1 cellular context compared by ENCODE assay signal in the genomic region with DNA sequence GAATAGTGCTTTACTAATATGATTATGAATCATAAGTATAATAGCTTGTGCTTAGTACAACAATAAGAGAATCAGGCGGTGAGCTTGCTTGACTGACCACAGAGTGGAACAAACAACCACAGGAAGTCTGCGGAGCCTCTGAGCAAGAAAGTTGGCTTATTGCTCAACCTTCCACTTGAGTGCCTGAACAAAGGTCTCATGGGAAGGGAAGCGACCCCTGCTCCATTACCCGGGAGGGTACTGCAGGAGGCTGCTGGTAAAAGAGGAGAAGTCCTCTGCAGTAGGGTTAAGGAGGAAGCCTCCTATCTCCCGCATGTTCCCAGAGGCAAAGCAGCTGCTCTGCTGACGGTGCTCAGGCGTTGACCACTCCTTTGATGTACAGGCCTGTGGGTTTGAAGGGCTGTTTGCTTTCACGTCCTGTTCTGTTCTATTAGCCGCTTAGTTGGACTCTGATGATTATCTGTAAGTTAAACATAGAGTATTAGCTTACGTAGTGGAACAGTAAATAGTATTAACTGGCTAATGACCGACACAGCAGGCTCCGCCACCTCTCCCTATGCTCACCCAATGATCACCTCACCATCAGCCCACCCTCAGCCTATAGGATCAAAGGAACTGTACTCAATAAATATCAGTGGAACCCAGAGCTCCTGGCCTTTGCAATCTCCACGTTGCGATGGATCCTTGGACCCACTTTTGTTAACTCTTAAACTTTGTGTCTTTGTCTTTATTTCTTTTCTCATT.
A peak's percentile ranks its signal among the peaks of the same experiment; 100 is the strongest.
TF ChIP-seq lines count a peak whose summit lies in the region.

No MANE protein-coding gene starts in this region.

TF ChIP-seq in HepG2, 621 proteins besides CTCF, POLR2A, EP300 and RAD21 (continued from another document and continues in another):
- TF ChIP-seq, protein P1, sequence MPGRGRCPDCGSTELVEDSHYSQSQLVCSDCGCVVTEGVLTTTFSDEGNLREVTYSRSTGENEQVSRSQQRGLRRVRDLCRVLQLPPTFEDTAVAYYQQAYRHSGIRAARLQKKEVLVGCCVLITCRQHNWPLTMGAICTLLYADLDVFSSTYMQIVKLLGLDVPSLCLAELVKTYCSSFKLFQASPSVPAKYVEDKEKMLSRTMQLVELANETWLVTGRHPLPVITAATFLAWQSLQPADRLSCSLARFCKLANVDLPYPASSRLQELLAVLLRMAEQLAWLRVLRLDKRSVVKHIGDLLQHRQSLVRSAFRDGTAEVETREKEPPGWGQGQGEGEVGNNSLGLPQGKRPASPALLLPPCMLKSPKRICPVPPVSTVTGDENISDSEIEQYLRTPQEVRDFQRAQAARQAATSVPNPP (CRISPR knock-in tag; IDR thresholded peaks at IDR 0.05) = peak; percentile 85
- TF ChIP-seq ZFP41 (CRISPR knock-in tag; IDR thresholded peaks at IDR 0.05; ENCODE audit: borderline replicate concordance) (no peak), ZNF337 (CRISPR knock-in tag; IDR thresholded peaks at IDR 0.05; ENCODE audit: borderline replicate concordance, low read depth) (no peak), ZNF766 (CRISPR knock-in tag; IDR thresholded peaks at IDR 0.05; ENCODE audit: borderline replicate concordance) (no peak), FOXC1 (CRISPR knock-in tag; IDR thresholded peaks at IDR 0.05; ENCODE audit: borderline replicate concordance) (no peak), TMF1 (CRISPR knock-in tag; IDR thresholded peaks at IDR 0.05; ENCODE audit: low read depth) (no peak), ZNF264 (CRISPR knock-in tag; IDR thresholded peaks at IDR 0.05) (no peak), ARID2 (CRISPR knock-in tag; IDR thresholded peaks at IDR 0.05; ENCODE audit: borderline replicate concordance) (no peak), SYNCRIP (IDR thresholded peaks at IDR 0.05; ENCODE audit: insufficient read depth, low read depth, low read length) (no peak), HES4 (CRISPR knock-in tag; IDR thresholded peaks at IDR 0.05; ENCODE audit: borderline replicate concordance) (no peak; the same call in 1 of the 2 replicates), RBFOX2 (IDR thresholded peaks at IDR 0.05; ENCODE audit: low read depth, low read length) (no peak; the same call in 1 of the 2 replicates), PAWR (CRISPR knock-in tag; IDR thresholded peaks at IDR 0.05; ENCODE audit: borderline replicate concordance) (no peak), RBAK (CRISPR knock-in tag; IDR thresholded peaks at IDR 0.05) (no peak), ZNF790 (CRISPR knock-in tag; IDR thresholded peaks at IDR 0.05; ENCODE audit: borderline replicate concordance) (no peak), HMG20A (CRISPR knock-in tag; IDR thresholded peaks at IDR 0.05; ENCODE audit: borderline replicate concordance) (peak; percentile 88; the same call in 1 of the 2 replicates), CHD4 (IDR thresholded peaks at IDR 0.05; ENCODE audit: borderline replicate concordance, low read length) (no peak), CREB1 (IDR thresholded peaks at IDR 0.05) (peak; percentile 78), CREB1 (CRISPR knock-in tag; IDR thresholded peaks at IDR 0.05) (peak; percentile 93), TBX3 (IDR thresholded peaks at IDR 0.05; ENCODE audit: borderline replicate concordance) (peak; percentile 100), SP2 (CRISPR knock-in tag; IDR thresholded peaks at IDR 0.05) (no peak), MATR3 (CRISPR knock-in tag; IDR thresholded peaks at IDR 0.05) (no peak)
- TF ChIP-seq, protein P2, sequence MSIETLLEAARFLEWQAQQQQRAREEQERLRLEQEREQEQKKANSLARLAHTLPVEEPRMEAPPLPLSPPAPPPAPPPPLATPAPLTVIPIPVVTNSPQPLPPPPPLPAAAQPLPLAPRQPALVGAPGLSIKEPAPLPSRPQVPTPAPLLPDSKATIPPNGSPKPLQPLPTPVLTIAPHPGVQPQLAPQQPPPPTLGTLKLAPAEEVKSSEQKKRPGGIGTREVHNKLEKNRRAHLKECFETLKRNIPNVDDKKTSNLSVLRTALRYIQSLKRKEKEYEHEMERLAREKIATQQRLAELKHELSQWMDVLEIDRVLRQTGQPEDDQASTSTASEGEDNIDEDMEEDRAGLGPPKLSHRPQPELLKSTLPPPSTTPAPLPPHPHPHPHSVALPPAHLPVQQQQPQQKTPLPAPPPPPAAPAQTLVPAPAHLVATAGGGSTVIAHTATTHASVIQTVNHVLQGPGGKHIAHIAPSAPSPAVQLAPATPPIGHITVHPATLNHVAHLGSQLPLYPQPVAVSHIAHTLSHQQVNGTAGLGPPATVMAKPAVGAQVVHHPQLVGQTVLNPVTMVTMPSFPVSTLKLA (IDR thresholded peaks at IDR 0.05) = no peak
- TF ChIP-seq, protein P3, sequence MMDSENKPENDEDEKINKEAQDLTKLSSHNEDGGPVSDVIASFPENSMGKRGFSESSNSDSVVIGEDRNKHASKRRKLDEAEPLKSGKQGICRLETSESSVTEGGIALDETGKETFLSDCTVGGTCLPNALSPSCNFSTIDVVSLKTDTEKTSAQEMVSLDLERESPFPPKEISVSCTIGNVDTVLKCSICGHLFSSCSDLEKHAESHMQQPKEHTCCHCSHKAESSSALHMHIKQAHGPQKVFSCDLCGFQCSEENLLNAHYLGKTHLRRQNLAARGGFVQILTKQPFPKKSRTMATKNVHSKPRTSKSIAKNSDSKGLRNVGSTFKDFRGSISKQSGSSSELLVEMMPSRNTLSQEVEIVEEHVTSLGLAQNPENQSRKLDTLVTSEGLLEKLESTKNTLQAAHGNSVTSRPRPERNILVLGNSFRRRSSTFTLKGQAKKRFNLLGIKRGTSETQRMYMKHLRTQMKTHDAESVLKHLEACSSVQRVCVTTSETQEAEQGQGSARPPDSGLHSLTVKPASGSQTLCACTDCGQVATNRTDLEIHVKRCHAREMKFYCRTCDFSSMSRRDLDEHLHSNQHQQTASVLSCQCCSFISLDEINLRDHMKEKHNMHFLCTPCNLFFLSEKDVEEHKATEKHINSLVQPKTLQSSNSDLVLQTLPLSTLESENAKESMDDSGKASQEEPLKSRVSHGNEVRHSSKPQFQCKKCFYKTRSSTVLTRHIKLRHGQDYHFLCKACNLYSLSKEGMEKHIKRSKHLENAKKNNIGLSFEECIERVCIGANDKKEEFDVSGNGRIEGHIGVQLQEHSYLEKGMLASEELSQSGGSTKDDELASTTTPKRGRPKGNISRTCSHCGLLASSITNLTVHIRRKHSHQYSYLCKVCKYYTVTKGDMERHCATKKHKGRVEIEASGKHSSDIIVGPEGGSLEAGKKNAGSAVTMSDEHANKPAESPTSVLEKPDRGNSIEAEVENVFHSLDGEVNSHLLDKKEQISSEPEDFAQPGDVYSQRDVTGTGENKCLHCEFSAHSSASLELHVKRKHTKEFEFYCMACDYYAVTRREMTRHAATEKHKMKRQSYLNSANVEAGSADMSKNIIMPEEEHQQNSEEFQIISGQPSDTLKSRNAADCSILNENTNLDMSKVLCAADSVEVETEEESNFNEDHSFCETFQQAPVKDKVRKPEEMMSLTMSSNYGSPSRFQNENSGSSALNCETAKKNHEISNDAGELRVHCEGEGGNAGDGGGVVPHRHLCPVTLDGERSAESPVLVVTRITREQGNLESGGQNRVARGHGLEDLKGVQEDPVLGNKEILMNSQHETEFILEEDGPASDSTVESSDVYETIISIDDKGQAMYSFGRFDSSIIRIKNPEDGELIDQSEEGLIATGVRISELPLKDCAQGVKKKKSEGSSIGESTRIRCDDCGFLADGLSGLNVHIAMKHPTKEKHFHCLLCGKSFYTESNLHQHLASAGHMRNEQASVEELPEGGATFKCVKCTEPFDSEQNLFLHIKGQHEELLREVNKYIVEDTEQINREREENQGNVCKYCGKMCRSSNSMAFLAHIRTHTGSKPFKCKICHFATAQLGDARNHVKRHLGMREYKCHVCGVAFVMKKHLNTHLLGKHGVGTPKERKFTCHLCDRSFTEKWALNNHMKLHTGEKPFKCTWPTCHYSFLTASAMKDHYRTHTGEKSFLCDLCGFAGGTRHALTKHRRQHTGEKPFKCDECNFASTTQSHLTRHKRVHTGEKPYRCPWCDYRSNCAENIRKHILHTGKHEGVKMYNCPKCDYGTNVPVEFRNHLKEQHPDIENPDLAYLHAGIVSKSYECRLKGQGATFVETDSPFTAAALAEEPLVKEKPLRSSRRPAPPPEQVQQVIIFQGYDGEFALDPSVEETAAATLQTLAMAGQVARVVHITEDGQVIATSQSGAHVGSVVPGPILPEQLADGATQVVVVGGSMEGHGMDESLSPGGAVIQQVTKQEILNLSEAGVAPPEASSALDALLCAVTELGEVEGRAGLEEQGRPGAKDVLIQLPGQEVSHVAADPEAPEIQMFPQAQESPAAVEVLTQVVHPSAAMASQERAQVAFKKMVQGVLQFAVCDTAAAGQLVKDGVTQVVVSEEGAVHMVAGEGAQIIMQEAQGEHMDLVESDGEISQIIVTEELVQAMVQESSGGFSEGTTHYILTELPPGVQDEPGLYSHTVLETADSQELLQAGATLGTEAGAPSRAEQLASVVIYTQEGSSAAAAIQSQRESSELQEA (CRISPR knock-in tag; IDR thresholded peaks at IDR 0.05; ENCODE audit: not compliant biosample characterization) = no peak
- TF ChIP-seq, protein P4, sequence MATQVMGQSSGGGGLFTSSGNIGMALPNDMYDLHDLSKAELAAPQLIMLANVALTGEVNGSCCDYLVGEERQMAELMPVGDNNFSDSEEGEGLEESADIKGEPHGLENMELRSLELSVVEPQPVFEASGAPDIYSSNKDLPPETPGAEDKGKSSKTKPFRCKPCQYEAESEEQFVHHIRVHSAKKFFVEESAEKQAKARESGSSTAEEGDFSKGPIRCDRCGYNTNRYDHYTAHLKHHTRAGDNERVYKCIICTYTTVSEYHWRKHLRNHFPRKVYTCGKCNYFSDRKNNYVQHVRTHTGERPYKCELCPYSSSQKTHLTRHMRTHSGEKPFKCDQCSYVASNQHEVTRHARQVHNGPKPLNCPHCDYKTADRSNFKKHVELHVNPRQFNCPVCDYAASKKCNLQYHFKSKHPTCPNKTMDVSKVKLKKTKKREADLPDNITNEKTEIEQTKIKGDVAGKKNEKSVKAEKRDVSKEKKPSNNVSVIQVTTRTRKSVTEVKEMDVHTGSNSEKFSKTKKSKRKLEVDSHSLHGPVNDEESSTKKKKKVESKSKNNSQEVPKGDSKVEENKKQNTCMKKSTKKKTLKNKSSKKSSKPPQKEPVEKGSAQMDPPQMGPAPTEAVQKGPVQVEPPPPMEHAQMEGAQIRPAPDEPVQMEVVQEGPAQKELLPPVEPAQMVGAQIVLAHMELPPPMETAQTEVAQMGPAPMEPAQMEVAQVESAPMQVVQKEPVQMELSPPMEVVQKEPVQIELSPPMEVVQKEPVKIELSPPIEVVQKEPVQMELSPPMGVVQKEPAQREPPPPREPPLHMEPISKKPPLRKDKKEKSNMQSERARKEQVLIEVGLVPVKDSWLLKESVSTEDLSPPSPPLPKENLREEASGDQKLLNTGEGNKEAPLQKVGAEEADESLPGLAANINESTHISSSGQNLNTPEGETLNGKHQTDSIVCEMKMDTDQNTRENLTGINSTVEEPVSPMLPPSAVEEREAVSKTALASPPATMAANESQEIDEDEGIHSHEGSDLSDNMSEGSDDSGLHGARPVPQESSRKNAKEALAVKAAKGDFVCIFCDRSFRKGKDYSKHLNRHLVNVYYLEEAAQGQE (IDR thresholded peaks at IDR 0.05; ENCODE audit: borderline replicate concordance in 1 of 2, low read depth in 1 of 2, low read length in 2 of 2) = peak in 1 of 2 experiments; percentile 86
- TF ChIP-seq, protein P5, sequence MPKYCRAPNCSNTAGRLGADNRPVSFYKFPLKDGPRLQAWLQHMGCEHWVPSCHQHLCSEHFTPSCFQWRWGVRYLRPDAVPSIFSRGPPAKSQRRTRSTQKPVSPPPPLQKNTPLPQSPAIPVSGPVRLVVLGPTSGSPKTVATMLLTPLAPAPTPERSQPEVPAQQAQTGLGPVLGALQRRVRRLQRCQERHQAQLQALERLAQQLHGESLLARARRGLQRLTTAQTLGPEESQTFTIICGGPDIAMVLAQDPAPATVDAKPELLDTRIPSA (CRISPR knock-in tag; IDR thresholded peaks at IDR 0.05; ENCODE audit: borderline replicate concordance) = no peak
- TF ChIP-seq, protein P6, sequence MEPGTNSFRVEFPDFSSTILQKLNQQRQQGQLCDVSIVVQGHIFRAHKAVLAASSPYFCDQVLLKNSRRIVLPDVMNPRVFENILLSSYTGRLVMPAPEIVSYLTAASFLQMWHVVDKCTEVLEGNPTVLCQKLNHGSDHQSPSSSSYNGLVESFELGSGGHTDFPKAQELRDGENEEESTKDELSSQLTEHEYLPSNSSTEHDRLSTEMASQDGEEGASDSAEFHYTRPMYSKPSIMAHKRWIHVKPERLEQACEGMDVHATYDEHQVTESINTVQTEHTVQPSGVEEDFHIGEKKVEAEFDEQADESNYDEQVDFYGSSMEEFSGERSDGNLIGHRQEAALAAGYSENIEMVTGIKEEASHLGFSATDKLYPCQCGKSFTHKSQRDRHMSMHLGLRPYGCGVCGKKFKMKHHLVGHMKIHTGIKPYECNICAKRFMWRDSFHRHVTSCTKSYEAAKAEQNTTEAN (CRISPR knock-in tag; conservative IDR thresholded peaks at IDR 0.05) = no peak
- TF ChIP-seq, protein P7, sequence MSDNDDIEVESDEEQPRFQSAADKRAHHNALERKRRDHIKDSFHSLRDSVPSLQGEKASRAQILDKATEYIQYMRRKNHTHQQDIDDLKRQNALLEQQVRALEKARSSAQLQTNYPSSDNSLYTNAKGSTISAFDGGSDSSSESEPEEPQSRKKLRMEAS (IDR thresholded peaks at IDR 0.05) = peak; percentile 80
- TF ChIP-seq, protein P8, sequence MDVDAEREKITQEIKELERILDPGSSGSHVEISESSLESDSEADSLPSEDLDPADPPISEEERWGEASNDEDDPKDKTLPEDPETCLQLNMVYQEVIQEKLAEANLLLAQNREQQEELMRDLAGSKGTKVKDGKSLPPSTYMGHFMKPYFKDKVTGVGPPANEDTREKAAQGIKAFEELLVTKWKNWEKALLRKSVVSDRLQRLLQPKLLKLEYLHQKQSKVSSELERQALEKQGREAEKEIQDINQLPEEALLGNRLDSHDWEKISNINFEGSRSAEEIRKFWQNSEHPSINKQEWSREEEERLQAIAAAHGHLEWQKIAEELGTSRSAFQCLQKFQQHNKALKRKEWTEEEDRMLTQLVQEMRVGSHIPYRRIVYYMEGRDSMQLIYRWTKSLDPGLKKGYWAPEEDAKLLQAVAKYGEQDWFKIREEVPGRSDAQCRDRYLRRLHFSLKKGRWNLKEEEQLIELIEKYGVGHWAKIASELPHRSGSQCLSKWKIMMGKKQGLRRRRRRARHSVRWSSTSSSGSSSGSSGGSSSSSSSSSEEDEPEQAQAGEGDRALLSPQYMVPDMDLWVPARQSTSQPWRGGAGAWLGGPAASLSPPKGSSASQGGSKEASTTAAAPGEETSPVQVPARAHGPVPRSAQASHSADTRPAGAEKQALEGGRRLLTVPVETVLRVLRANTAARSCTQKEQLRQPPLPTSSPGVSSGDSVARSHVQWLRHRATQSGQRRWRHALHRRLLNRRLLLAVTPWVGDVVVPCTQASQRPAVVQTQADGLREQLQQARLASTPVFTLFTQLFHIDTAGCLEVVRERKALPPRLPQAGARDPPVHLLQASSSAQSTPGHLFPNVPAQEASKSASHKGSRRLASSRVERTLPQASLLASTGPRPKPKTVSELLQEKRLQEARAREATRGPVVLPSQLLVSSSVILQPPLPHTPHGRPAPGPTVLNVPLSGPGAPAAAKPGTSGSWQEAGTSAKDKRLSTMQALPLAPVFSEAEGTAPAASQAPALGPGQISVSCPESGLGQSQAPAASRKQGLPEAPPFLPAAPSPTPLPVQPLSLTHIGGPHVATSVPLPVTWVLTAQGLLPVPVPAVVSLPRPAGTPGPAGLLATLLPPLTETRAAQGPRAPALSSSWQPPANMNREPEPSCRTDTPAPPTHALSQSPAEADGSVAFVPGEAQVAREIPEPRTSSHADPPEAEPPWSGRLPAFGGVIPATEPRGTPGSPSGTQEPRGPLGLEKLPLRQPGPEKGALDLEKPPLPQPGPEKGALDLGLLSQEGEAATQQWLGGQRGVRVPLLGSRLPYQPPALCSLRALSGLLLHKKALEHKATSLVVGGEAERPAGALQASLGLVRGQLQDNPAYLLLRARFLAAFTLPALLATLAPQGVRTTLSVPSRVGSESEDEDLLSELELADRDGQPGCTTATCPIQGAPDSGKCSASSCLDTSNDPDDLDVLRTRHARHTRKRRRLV (CRISPR knock-in tag; IDR thresholded peaks at IDR 0.05) = no peak
